In genomic region chr11:3879967-3880542, GRCh38 we compare ENCODE assay signal across 10 cellular contexts. TPM values are rescaled to one million over a fixed set of nuclear protein-coding genes. Genes with fewer than 3 reads are reported as not detected.
DNase-seq lines count a peak whose midpoint lies in the region; ATAC-seq, FAIRE-seq and TF ChIP-seq lines count a peak whose summit lies in the region.
"Had no signal": no experiment of that assay in that cellular context is flagged by ENCODE, and none has a peak within 500 bp of the region (broad histone marks: within the 10 kb centered on the region; RNA-seq: fewer than 3 reads in every experiment).

No MANE protein-coding gene starts in this region.

- no peaks in the 10 kb centered on the region for H3K9me3 Mint-ChIP-seq in activated naive CD8-positive, alpha-beta T cell treated with anti-CD3 and anti-CD28 coated beads, Interleukin-2, amount 10 ng/mL, durations not matched to agents 7 days and 5 days
- H3K9me3 Mint-ChIP-seq: H9 had no signal

- no peaks in the 10 kb centered on the region for H3K27me3 Mint-ChIP-seq in activated naive CD8-positive, alpha-beta T cell treated with anti-CD3 and anti-CD28 coated beads, Interleukin-2, amount 10 ng/mL, durations not matched to agents 7 days and 5 days

- peaks cover 55% of the 10 kb centered on the region for H3K4me1 Mint-ChIP-seq in activated naive CD8-positive, alpha-beta T cell treated with anti-CD3 and anti-CD28 coated beads, Interleukin-2, amount 10 ng/mL, durations not matched to agents 7 days and 5 days

- ATAC-seq in GM18867 (IDR thresholded peaks at IDR 0.05; ENCODE audit: unreplicated experiment) (peak; percentile 33), HG02884 (IDR thresholded peaks at IDR 0.05; ENCODE audit: unreplicated experiment) (peak; percentile 12), pancreas (peak; percentile 81 to 91 (median 90)), HG03159 (IDR thresholded peaks at IDR 0.05; ENCODE audit: unreplicated experiment) (no peak)
- ATAC-seq in activated naive CD8-positive, alpha-beta T cell treated with anti-CD3 and anti-CD28 coated beads, Interleukin-2, amount 10 ng/mL, durations not matched to agents 7 days and 5 days (ENCODE audit: low read depth) = peak; percentile 11

- no peaks in the 10 kb centered on the region for H3K36me3 ChIP-seq in pancreas

- WGBS in pancreas, 2 donors = 33 to 34% methylated on average over 2 of the region's 2 CpGs

- H3K4me3 ChIP-seq in pancreas = no peak overlapping the region

- POLR2A ChIA-PET in activated naive CD8-positive, alpha-beta T cell treated with anti-CD3 and anti-CD28 coated beads, Interleukin-2, amount 10 ng/mL, durations not matched to agents 7 days and 5 days (lab: Charles Lee) = interaction anchor here (2.3 kb wide), 1 partner anchor 25 kb away, joined by 11 read pairs; the partner anchor contains the start of gene STIM1

- peak overlapping the region; percentile 34 for H3K27ac Mint-ChIP-seq in activated naive CD8-positive, alpha-beta T cell treated with anti-CD3 and anti-CD28 coated beads, Interleukin-2, amount 10 ng/mL, durations not matched to agents 7 days and 5 days

- H3K4me1 ChIP-seq in pancreas = peaks cover 17 to 40% (median 36%) of the 10 kb centered on the region in 3 donors

- FAIRE-seq in pancreas (lab: Jason Lieb, UNC) = no peak
- FAIRE-seq: endometrium had no signal

- peaks cover 7% of the 10 kb centered on the region for H3K36me3 Mint-ChIP-seq in activated naive CD8-positive, alpha-beta T cell treated with anti-CD3 and anti-CD28 coated beads, Interleukin-2, amount 10 ng/mL, durations not matched to agents 7 days and 5 days

- intact Hi-C loops in pancreas (cut with DNase I) = no loop called here

- H3K9me3 ChIP-seq in pancreas = no peaks in the 10 kb centered on the region

- H3K27ac ChIP-seq in pancreas = peak overlapping the region in 3 of 4 donors; percentile 16 to 74 (median 73)

- H3K4me3 Mint-ChIP-seq in activated naive CD8-positive, alpha-beta T cell treated with anti-CD3 and anti-CD28 coated beads, Interleukin-2, amount 10 ng/mL, durations not matched to agents 7 days and 5 days = no peak overlapping the region
- H3K4me3 Mint-ChIP-seq: H9 had no signal

- DNase-seq in activated naive CD8-positive, alpha-beta T cell treated with anti-CD3 and anti-CD28 coated beads, Interleukin-2, amount 10 ng/mL, durations not matched to agents 7 days and 5 days = no peak
- DNase-seq in pancreas = peak in 2 of 6 donors; percentile 20 to 40
- no peak for DNase-seq in 8988T
- no peak for DNase-seq in NCI-H1105 (lab: John Stamatoyannopoulos, UW)
- no peak for DNase-seq in iPS-NIHi7 (ENCODE audit: extremely low spot score)
- DNase-seq: H9 had no signal

- no peak for TF ChIP-seq CTCF in pancreas (IDR thresholded peaks at IDR 0.05)

- H3K27me3 ChIP-seq in pancreas = no peaks in the 10 kb centered on the region

RNA-seq across cellular contexts. Expression of gene STIM1, which starts 24.6 kb away (rescaled TPM):
- 100 to 1,000 TPM in 1 of 2 experiments, 10 to 100 TPM in 1; 98.8 to 101 TPM for total RNA-seq in activated naive CD8-positive, alpha-beta T cell treated with anti-CD3 and anti-CD28 coated beads, Interleukin-2, amount 10 ng/mL, durations not matched to agents 7 days and 5 days
- total RNA-seq in pancreas = 10 to 100 TPM; 17.0 to 28.9 (median 20.4) TPM
- 10 to 100 TPM; 10.2 to 13.3 TPM for polyA plus RNA-seq in pancreas

RNA-seq across cellular contexts. Expression of gene RHOG, which starts 39.3 kb away (rescaled TPM):
- total RNA-seq in activated naive CD8-positive, alpha-beta T cell treated with anti-CD3 and anti-CD28 coated beads, Interleukin-2, amount 10 ng/mL, durations not matched to agents 7 days and 5 days = 100 to 1,000 TPM; 154 to 159 TPM
- total RNA-seq in pancreas = 10 to 100 TPM in 5 of 6 donors, 1 to 10 TPM in 1; 9.0 to 27.5 (median 14.0) TPM
- polyA plus RNA-seq in pancreas = 10 to 100 TPM; 13.6 to 18.5 TPM

Comparison
In these comparisons a context has a peak if more than half of its experiments do, and no peak if none do; other contexts are left out.
1. RNA of gene RHOG, which starts 39.3 kb away (total RNA-seq): 154 to 159 TPM in activated naive CD8-positive, alpha-beta T cell treated with anti-CD3 and anti-CD28 coated beads, Interleukin-2, amount 10 ng/mL, durations not matched to agents 7 days and 5 days; 9.0 to 27.5 TPM in pancreas; every median in the first group is over 4 times any median in the second.